In the genomic region with DNA sequence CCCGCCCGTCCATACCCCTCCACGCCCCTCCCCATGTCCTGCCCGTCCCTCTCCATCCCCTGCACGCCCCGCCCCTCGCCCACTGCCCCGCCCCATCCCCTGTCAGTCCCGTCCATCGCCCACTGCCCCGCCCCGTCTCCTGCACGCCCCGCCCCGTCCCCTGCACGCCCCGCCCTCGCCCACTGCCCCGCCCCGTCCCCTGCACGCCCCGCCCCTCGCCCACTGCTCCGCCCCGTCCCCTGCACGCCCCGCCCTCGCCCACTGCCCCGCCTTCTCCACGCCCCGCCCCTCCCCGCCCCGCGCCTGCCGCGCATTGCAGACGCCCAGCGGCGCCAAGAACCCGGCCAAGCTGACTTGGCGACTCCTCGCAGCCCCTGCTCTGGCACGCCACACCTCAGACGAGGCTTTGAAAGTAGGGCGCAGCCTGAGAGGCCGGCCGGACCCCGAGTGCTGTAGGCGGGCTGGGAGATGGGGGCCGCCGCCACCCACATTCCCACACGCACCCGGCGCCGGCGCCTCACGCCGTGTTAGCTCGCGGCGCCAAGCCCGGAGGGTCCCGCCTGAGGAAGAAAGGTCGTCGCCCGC, we compare ENCODE assay signal across 1 cellular context.
TF ChIP-seq lines count a peak whose summit lies in the region.

A gene (plus strand): TSS at position 316 of the 585 bp plus-strand sequence. CDS start 2,410 bp downstream, outside the sequence.

TF ChIP-seq in HepG2, 621 proteins besides CTCF, POLR2A, EP300 and RAD21 (continued from another document and continues in another):
- TF ChIP-seq MTA1 (CRISPR knock-in tag; IDR thresholded peaks at IDR 0.05; ENCODE audit: borderline replicate concordance) (peak; percentile 43; the same call in 1 of the 2 replicates), SRY (CRISPR knock-in tag; IDR thresholded peaks at IDR 0.05) (peak; percentile 27; the same call in 1 of the 2 replicates), ZNF143 (CRISPR knock-in tag; IDR thresholded peaks at IDR 0.05) (peak; percentile 37; the same call in 1 of the 2 replicates), NFE2L2 (IDR thresholded peaks at IDR 0.05; ENCODE audit: low read length) (no peak), PRPF4 (IDR thresholded peaks at IDR 0.05; ENCODE audit: low read depth, low read length, poor library complexity, severe bottlenecking) (no peak), TEAD3 (CRISPR knock-in tag; optimal IDR thresholded peaks at IDR 0.05; ENCODE audit: borderline replicate concordance) (peak; percentile 42), AHR (CRISPR knock-in tag; IDR thresholded peaks at IDR 0.05) (no peak), ZNF546 (CRISPR knock-in tag; conservative IDR thresholded peaks at IDR 0.05) (peak; percentile 67; the same call in 1 of the 2 replicates), ZNF772 (CRISPR knock-in tag; IDR thresholded peaks at IDR 0.05) (no peak), ELF4 (CRISPR knock-in tag; IDR thresholded peaks at IDR 0.05; ENCODE audit: borderline replicate concordance) (no peak), ZSCAN31 (CRISPR knock-in tag; IDR thresholded peaks at IDR 0.05; ENCODE audit: low read depth) (0 out of 2 replicates have a peak, but pooled peaks have one; percentile 20), TAF1 (CRISPR knock-in tag; IDR thresholded peaks at IDR 0.05) (0 out of 2 replicates have a peak, but pooled peaks have one; percentile 16), HIVEP1 (CRISPR knock-in tag; IDR thresholded peaks at IDR 0.05) (0 out of 2 replicates have a peak, but pooled peaks have one; percentile 30), IRF2 (CRISPR knock-in tag; IDR thresholded peaks at IDR 0.05) (no peak), SALL1 (CRISPR knock-in tag; IDR thresholded peaks at IDR 0.05) (0 out of 2 replicates have a peak, but pooled peaks have one; percentile 21), ZNF180 (CRISPR knock-in tag; IDR thresholded peaks at IDR 0.05; ENCODE audit: borderline replicate concordance, low read depth) (no peak), ZBTB3 (CRISPR knock-in tag; IDR thresholded peaks at IDR 0.05; ENCODE audit: borderline replicate concordance, low read depth) (no peak), HNRNPLL (IDR thresholded peaks at IDR 0.05; ENCODE audit: low read depth, low read length, poor library complexity, severe bottlenecking) (peak; percentile 52), RFX1 (IDR thresholded peaks at IDR 0.05) (no peak), SP2 (CRISPR knock-in tag; IDR thresholded peaks at IDR 0.05) (0 out of 2 replicates have a peak, but pooled peaks have one; percentile 1), FOXC1 (CRISPR knock-in tag; IDR thresholded peaks at IDR 0.05; ENCODE audit: borderline replicate concordance) (peak; percentile 86), ZNF552 (CRISPR knock-in tag; IDR thresholded peaks at IDR 0.05; ENCODE audit: borderline replicate concordance) (0 out of 2 replicates have a peak, but pooled peaks have one; percentile 47), MAFF (IDR thresholded peaks at IDR 0.05; ENCODE audit: low read depth, low read length) (no peak), XRCC5 (optimal IDR thresholded peaks at IDR 0.05; ENCODE audit: low read length) (peak; percentile 52), ZNF724P (CRISPR knock-in tag; IDR thresholded peaks at IDR 0.05; ENCODE audit: borderline replicate concordance) (peak; percentile 69; the same call in 1 of the 2 replicates), STAT5B (CRISPR knock-in tag; IDR thresholded peaks at IDR 0.05) (no peak), TCF12 (IDR thresholded peaks at IDR 0.05) (no peak), TCF12 (CRISPR knock-in tag; IDR thresholded peaks at IDR 0.05) (peak; percentile 86; the same call in 1 of the 2 replicates), ZSCAN12 (CRISPR knock-in tag; IDR thresholded peaks at IDR 0.05) (0 out of 2 replicates have a peak, but pooled peaks have one; percentile 51), SIX1 (CRISPR knock-in tag; IDR thresholded peaks at IDR 0.05; ENCODE audit: borderline replicate concordance) (no peak), SOX6 (IDR thresholded peaks at IDR 0.05) (no peak), SOX6 (CRISPR knock-in tag; IDR thresholded peaks at IDR 0.05) (0 out of 2 replicates have a peak, but pooled peaks have one; percentile 17), AKAP8 (CRISPR knock-in tag; IDR thresholded peaks at IDR 0.05) (peak; percentile 64; the same call in 1 of the 2 replicates)
- TF ChIP-seq, protein P1, sequence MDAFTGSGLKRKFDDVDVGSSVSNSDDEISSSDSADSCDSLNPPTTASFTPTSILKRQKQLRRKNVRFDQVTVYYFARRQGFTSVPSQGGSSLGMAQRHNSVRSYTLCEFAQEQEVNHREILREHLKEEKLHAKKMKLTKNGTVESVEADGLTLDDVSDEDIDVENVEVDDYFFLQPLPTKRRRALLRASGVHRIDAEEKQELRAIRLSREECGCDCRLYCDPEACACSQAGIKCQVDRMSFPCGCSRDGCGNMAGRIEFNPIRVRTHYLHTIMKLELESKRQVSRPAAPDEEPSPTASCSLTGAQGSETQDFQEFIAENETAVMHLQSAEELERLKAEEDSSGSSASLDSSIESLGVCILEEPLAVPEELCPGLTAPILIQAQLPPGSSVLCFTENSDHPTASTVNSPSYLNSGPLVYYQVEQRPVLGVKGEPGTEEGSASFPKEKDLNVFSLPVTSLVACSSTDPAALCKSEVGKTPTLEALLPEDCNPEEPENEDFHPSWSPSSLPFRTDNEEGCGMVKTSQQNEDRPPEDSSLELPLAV (CRISPR knock-in tag; conservative IDR thresholded peaks at IDR 0.05; ENCODE audit: low read depth): no peak
- TF ChIP-seq, protein P2, sequence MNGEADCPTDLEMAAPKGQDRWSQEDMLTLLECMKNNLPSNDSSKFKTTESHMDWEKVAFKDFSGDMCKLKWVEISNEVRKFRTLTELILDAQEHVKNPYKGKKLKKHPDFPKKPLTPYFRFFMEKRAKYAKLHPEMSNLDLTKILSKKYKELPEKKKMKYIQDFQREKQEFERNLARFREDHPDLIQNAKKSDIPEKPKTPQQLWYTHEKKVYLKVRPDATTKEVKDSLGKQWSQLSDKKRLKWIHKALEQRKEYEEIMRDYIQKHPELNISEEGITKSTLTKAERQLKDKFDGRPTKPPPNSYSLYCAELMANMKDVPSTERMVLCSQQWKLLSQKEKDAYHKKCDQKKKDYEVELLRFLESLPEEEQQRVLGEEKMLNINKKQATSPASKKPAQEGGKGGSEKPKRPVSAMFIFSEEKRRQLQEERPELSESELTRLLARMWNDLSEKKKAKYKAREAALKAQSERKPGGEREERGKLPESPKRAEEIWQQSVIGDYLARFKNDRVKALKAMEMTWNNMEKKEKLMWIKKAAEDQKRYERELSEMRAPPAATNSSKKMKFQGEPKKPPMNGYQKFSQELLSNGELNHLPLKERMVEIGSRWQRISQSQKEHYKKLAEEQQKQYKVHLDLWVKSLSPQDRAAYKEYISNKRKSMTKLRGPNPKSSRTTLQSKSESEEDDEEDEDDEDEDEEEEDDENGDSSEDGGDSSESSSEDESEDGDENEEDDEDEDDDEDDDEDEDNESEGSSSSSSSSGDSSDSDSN (CRISPR knock-in tag; IDR thresholded peaks at IDR 0.05): peak; percentile 27; the same call in 1 of the 2 replicates
- TF ChIP-seq, protein P3, sequence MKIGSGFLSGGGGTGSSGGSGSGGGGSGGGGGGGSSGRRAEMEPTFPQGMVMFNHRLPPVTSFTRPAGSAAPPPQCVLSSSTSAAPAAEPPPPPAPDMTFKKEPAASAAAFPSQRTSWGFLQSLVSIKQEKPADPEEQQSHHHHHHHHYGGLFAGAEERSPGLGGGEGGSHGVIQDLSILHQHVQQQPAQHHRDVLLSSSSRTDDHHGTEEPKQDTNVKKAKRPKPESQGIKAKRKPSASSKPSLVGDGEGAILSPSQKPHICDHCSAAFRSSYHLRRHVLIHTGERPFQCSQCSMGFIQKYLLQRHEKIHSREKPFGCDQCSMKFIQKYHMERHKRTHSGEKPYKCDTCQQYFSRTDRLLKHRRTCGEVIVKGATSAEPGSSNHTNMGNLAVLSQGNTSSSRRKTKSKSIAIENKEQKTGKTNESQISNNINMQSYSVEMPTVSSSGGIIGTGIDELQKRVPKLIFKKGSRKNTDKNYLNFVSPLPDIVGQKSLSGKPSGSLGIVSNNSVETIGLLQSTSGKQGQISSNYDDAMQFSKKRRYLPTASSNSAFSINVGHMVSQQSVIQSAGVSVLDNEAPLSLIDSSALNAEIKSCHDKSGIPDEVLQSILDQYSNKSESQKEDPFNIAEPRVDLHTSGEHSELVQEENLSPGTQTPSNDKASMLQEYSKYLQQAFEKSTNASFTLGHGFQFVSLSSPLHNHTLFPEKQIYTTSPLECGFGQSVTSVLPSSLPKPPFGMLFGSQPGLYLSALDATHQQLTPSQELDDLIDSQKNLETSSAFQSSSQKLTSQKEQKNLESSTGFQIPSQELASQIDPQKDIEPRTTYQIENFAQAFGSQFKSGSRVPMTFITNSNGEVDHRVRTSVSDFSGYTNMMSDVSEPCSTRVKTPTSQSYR (CRISPR knock-in tag; IDR thresholded peaks at IDR 0.05; ENCODE audit: borderline replicate concordance): no peak
- TF ChIP-seq, protein P4, sequence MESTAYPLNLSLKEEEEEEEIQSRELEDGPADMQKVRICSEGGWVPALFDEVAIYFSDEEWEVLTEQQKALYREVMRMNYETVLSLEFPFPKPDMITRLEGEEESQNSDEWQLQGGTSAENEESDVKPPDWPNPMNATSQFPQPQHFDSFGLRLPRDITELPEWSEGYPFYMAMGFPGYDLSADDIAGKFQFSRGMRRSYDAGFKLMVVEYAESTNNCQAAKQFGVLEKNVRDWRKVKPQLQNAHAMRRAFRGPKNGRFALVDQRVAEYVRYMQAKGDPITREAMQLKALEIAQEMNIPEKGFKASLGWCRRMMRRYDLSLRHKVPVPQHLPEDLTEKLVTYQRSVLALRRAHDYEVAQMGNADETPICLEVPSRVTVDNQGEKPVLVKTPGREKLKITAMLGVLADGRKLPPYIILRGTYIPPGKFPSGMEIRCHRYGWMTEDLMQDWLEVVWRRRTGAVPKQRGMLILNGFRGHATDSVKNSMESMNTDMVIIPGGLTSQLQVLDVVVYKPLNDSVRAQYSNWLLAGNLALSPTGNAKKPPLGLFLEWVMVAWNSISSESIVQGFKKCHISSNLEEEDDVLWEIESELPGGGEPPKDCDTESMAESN (CRISPR knock-in tag; conservative IDR thresholded peaks at IDR 0.05): no peak
- TF ChIP-seq, protein P5, sequence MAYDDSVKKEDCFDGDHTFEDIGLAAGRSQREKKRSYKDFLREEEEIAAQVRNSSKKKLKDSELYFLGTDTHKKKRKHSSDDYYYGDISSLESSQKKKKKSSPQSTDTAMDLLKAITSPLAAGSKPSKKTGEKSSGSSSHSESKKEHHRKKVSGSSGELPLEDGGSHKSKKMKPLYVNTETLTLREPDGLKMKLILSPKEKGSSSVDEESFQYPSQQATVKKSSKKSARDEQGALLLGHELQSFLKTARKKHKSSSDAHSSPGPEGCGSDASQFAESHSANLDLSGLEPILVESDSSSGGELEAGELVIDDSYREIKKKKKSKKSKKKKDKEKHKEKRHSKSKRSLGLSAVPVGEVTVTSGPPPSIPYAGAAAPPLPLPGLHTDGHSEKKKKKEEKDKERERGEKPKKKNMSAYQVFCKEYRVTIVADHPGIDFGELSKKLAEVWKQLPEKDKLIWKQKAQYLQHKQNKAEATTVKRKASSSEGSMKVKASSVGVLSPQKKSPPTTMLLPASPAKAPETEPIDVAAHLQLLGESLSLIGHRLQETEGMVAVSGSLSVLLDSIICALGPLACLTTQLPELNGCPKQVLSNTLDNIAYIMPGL (CRISPR knock-in tag; IDR thresholded peaks at IDR 0.05; ENCODE audit: borderline replicate concordance in 1 of 2, low read depth in 1 of 2): peak in 1 of 2 experiments; percentile 29; a peak in 1 of 4 replicates
- TF ChIP-seq, protein P6, sequence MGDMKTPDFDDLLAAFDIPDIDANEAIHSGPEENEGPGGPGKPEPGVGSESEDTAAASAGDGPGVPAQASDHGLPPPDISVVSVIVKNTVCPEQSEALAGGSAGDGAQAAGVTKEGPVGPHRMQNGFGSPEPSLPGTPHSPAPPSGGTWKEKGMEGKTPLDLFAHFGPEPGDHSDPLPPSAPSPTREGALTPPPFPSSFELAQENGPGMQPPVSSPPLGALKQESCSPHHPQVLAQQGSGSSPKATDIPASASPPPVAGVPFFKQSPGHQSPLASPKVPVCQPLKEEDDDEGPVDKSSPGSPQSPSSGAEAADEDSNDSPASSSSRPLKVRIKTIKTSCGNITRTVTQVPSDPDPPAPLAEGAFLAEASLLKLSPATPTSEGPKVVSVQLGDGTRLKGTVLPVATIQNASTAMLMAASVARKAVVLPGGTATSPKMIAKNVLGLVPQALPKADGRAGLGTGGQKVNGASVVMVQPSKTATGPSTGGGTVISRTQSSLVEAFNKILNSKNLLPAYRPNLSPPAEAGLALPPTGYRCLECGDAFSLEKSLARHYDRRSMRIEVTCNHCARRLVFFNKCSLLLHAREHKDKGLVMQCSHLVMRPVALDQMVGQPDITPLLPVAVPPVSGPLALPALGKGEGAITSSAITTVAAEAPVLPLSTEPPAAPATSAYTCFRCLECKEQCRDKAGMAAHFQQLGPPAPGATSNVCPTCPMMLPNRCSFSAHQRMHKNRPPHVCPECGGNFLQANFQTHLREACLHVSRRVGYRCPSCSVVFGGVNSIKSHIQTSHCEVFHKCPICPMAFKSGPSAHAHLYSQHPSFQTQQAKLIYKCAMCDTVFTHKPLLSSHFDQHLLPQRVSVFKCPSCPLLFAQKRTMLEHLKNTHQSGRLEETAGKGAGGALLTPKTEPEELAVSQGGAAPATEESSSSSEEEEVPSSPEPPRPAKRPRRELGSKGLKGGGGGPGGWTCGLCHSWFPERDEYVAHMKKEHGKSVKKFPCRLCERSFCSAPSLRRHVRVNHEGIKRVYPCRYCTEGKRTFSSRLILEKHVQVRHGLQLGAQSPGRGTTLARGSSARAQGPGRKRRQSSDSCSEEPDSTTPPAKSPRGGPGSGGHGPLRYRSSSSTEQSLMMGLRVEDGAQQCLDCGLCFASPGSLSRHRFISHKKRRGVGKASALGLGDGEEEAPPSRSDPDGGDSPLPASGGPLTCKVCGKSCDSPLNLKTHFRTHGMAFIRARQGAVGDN (CRISPR knock-in tag; IDR thresholded peaks at IDR 0.05): peak; percentile 85
- TF ChIP-seq, protein P7, sequence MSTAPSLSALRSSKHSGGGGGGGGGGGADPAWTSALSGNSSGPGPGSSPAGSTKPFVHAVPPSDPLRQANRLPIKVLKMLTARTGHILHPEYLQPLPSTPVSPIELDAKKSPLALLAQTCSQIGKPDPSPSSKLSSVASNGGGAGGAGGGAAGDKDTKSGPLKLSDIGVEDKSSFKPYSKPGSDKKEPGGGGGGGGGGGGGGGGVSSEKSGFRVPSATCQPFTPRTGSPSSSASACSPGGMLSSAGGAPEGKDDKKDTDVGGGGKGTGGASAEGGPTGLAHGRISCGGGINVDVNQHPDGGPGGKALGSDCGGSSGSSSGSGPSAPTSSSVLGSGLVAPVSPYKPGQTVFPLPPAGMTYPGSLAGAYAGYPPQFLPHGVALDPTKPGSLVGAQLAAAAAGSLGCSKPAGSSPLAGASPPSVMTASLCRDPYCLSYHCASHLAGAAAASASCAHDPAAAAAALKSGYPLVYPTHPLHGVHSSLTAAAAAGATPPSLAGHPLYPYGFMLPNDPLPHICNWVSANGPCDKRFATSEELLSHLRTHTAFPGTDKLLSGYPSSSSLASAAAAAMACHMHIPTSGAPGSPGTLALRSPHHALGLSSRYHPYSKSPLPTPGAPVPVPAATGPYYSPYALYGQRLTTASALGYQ (CRISPR knock-in tag; IDR thresholded peaks at IDR 0.05): no peak
- TF ChIP-seq, protein P8, sequence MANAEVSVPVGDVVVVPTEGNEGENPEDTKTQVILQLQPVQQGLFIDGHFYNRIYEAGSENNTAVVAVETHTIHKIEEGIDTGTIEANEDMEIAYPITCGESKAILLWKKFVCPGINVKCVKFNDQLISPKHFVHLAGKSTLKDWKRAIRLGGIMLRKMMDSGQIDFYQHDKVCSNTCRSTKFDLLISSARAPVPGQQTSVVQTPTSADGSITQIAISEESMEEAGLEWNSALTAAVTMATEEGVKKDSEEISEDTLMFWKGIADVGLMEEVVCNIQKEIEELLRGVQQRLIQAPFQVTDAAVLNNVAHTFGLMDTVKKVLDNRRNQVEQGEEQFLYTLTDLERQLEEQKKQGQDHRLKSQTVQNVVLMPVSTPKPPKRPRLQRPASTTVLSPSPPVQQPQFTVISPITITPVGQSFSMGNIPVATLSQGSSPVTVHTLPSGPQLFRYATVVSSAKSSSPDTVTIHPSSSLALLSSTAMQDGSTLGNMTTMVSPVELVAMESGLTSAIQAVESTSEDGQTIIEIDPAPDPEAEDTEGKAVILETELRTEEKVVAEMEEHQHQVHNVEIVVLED (CRISPR knock-in tag; IDR thresholded peaks at IDR 0.05; ENCODE audit: borderline replicate concordance): peak; percentile 53; the same call in 1 of the 2 replicates
